ENCODE assay signal across 9 cellular contexts in genomic region chr14:76908834-76909233, GRCh38.
DNase-seq lines count a peak whose midpoint lies in the region; ATAC-seq and TF ChIP-seq lines count a peak whose summit lies in the region.
"Had no signal": no experiment of that assay in that cellular context is flagged by ENCODE, and none has a peak within 500 bp of the region (broad histone marks: within the 10 kb centered on the region; RNA-seq: fewer than 3 reads in every experiment).

No MANE protein-coding gene starts in this region.

- TF ChIP-seq CTCF in CD4-positive, alpha-beta T cell (IDR thresholded peaks at IDR 0.05), result no peak

- H3K4me3 Mint-ChIP-seq in CD4-positive, alpha-beta T cell, result peak overlapping the region; percentile 77
- H3K4me3 Mint-ChIP-seq in immature natural killer cell, result peak overlapping the region; percentile 23 to 51 (median 35)

- no peaks in the 10 kb centered on the region for H3K27me3 ChIP-seq in CD4-positive, alpha-beta T cell (ENCODE audit: control insufficient read depth, insufficient read depth, low read length)

- POLR2A ChIA-PET in CD4-positive, alpha-beta T cell (lab: Charles Lee), result interaction anchor here (1.0 to 1.6 kb wide), 4 partner anchors 45 to 131 kb away, joined by 3 to 9 read pairs (median 5); no protein-coding TSS in a partner anchor

- intact Hi-C loops in CD4-positive, alpha-beta T cell (cut with DNase I, micrococcal nuclease), result no loop called here

- no peaks in the 10 kb centered on the region for H3K9me3 Mint-ChIP-seq in CD4-positive, alpha-beta T cell
- no peaks in the 10 kb centered on the region for H3K9me3 Mint-ChIP-seq in immature natural killer cell

- peaks cover 44% of the 10 kb centered on the region for H3K4me1 Mint-ChIP-seq in CD4-positive, alpha-beta T cell (ENCODE audit: low read depth)
- H3K4me1 Mint-ChIP-seq in immature natural killer cell, result peaks cover 24 to 27% of the 10 kb centered on the region in 2 donors

- H3K36me3 Mint-ChIP-seq in CD4-positive, alpha-beta T cell (ENCODE audit: low read depth), result no peaks in the 10 kb centered on the region
- no peaks in the 10 kb centered on the region for H3K36me3 Mint-ChIP-seq in immature natural killer cell

- CTCF ChIA-PET in CD4-positive, alpha-beta T cell (lab: Charles Lee), result interaction anchor here (0.7 to 1.5 kb wide), 2 partner anchors 36 to 118 kb away, joined by 3 read pairs; no protein-coding TSS in a partner anchor

- no peak overlapping the region for H3K27ac ChIP-seq in CD4-positive, alpha-beta T cell (ENCODE audit: low read depth, low read length)

- H3K9me3 ChIP-seq in CD4-positive, alpha-beta T cell (ENCODE audit: control insufficient read depth, low read length), result no peaks in the 10 kb centered on the region

- ATAC-seq in CD4-positive, alpha-beta T cell (ENCODE audit: poor library complexity), result peak; percentile 71
- ATAC-seq in HG02759 (IDR thresholded peaks at IDR 0.05; ENCODE audit: unreplicated experiment) (peak; percentile 37), GM21515 (IDR thresholded peaks at IDR 0.05; ENCODE audit: unreplicated experiment) (no peak), GM18861 (IDR thresholded peaks at IDR 0.05; ENCODE audit: unreplicated experiment) (no peak)

- peak in 6 of 10 experiments; percentile 22 to 51 (median 27) for DNase-seq in CD4-positive, alpha-beta T cell
- peak; percentile 70 for DNase-seq in SKM-1 treated with dmso at 0.1 percent for 144 hours (lab: John Stamatoyannopoulos, UW; ENCODE audit: unreplicated experiment)
- peak; percentile 59 to 71 (median 65) for DNase-seq in immature natural killer cell
- DNase-seq in NCI-H1930 (lab: John Stamatoyannopoulos, UW), result no peak
- no peak for DNase-seq in ureter (ENCODE audit: low spot score)
- DNase-seq: NCI-H2227 treated with DMSO at 0.1 percent for 48 hours had no signal

- H3K27me3 Mint-ChIP-seq in CD4-positive, alpha-beta T cell, result no peaks in the 10 kb centered on the region
- peaks cover 2 to 8% (median 6%) of the 10 kb centered on the region in 3 donors for H3K27me3 Mint-ChIP-seq in immature natural killer cell (ENCODE audit: low read depth in 3 of 3)

- peak overlapping the region; percentile 87 for H3K27ac Mint-ChIP-seq in CD4-positive, alpha-beta T cell
- peak overlapping the region; percentile 64 to 92 (median 83) for H3K27ac Mint-ChIP-seq in immature natural killer cell

Comparison
In these comparisons a context has a peak if more than half of its experiments do, and no peak if none do; other contexts are left out.
1. ATAC-seq: peak in CD4-positive, alpha-beta T cell (single experiment) and HG02759 (single experiment); none in GM21515 (single experiment) and GM18861 (single experiment).
2. DNase-seq: peak in CD4-positive, alpha-beta T cell (6 of 10), SKM-1 treated with dmso at 0.1 percent for 144 hours (single experiment) and immature natural killer cell (3 of 3); none in NCI-H1930 (0 of 2) and ureter (single experiment).